1 cellular context compared by ENCODE assay signal in genomic region chr6:138160329-138161117, GRCh38.
TF ChIP-seq lines count a peak whose summit lies in the region.

No MANE protein-coding gene starts in this region.

TF ChIP-seq in HepG2, 621 proteins besides CTCF, POLR2A, EP300 and RAD21:
- TF ChIP-seq ZNF33A (CRISPR knock-in tag; IDR thresholded peaks at IDR 0.05; ENCODE audit: borderline replicate concordance) (peak; percentile 77; the same call in 1 of the 2 replicates), ZZZ3 (CRISPR knock-in tag; IDR thresholded peaks at IDR 0.05; ENCODE audit: borderline replicate concordance) (no peak)
TF ChIP-seq in HepG2: peak in this region for 1.
